Comparison of ENCODE assay signal across 21 cellular contexts in the genomic region with DNA sequence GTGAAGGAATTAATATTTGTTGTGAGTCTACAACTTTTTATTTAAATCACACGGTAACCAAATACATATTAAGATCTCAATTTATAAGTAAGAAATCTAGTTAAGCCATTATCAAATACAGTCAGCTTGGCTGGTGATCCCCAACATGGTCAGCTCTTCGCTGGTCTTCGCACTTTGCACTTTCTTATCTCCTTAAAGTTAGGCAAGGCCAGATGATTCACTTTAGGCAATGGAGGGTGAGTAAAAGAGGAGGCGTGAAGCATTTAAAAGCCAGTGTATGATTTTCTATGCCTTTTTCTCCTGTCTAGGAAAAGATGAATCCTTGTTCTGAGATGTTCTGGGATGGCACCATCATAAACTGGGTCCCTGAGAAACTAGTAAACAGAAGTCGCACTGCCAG.
DNase-seq lines count a peak whose midpoint lies in the region; ATAC-seq, FAIRE-seq and TF ChIP-seq lines count a peak whose summit lies in the region.
"Had no signal": no experiment of that assay in that cellular context is flagged by ENCODE, and none has a peak within 500 bp of the region (broad histone marks: within the 10 kb centered on the region; RNA-seq: fewer than 3 reads in every experiment).

No MANE protein-coding gene starts in this region.

- ATAC-seq in naive thymus-derived CD4-positive, alpha-beta T cell: no peak
- ATAC-seq: A549 had no signal

- H3K4me3 Mint-ChIP-seq in astrocyte (ENCODE audit: unreplicated experiment): no peak overlapping the region
- H3K4me3 Mint-ChIP-seq in type B pancreatic cell: no peak overlapping the region
- no peak overlapping the region for H3K4me3 Mint-ChIP-seq in naive thymus-derived CD4-positive, alpha-beta T cell
- no peak overlapping the region for H3K4me3 Mint-ChIP-seq in nephron progenitor cell
- H3K4me3 Mint-ChIP-seq: CD4-positive, alpha-beta T cell had no signal

- H3K4me2 ChIP-seq in astrocyte (ENCODE audit: low read length) (no peak overlapping the region), hepatocyte (no peak overlapping the region)
- H3K4me2 ChIP-seq: A549; BLaER1 treated with 17β-estradiol and CSF1 and Interleukin-3, amounts not matched to agents 10 nM and 100 nM had no signal

- intact Hi-C loops in naive thymus-derived CD4-positive, alpha-beta T cell (cut with micrococcal nuclease): no loop called here

- H3K9me3 Mint-ChIP-seq in astrocyte (ENCODE audit: unreplicated experiment) (no peaks in the 10 kb centered on the region), type B pancreatic cell (peaks cover 4% of the 10 kb centered on the region), nephron progenitor cell (no peaks in the 10 kb centered on the region)
- H3K9me3 Mint-ChIP-seq in naive thymus-derived CD4-positive, alpha-beta T cell: peaks cover 0 to 15% (median 2%) of the 10 kb centered on the region in 11 donors

- H3K4me1 Mint-ChIP-seq in astrocyte (ENCODE audit: low read depth, unreplicated experiment) (peaks cover 9% of the 10 kb centered on the region), type B pancreatic cell (ENCODE audit: unreplicated experiment) (peaks cover 8% of the 10 kb centered on the region), nephron progenitor cell (no peaks in the 10 kb centered on the region)
- no peaks in the 10 kb centered on the region for H3K4me1 Mint-ChIP-seq in naive thymus-derived CD4-positive, alpha-beta T cell

- H3K9me2 ChIP-seq in hepatocyte (replicated peaks; ENCODE audit: insufficient read depth): no peaks in the 10 kb centered on the region

- POLR2A ChIA-PET in naive thymus-derived CD4-positive, alpha-beta T cell (lab: Charles Lee): no interaction called here

- FAIRE-seq in astrocyte (lab: Jason Lieb, UNC): no peak
- FAIRE-seq: A549, G401.6 had no signal

- H3K27ac Mint-ChIP-seq in astrocyte (ENCODE audit: unreplicated experiment) (no peak overlapping the region), type B pancreatic cell (no peak overlapping the region), nephron progenitor cell (no peak overlapping the region)
- H3K27ac Mint-ChIP-seq in naive thymus-derived CD4-positive, alpha-beta T cell: no peak overlapping the region
- H3K27ac Mint-ChIP-seq: CD4-positive, alpha-beta T cell had no signal

- H3K27me3 ChIP-seq in astrocyte (ENCODE audit: insufficient read depth, low read length): no peaks in the 10 kb centered on the region
- H3K27me3 ChIP-seq in hepatocyte: no peaks in the 10 kb centered on the region
- no peaks in the 10 kb centered on the region for H3K27me3 ChIP-seq in naive thymus-derived CD4-positive, alpha-beta T cell (ENCODE audit: control insufficient read depth in 2 of 2, insufficient read depth in 2 of 2, low read length in 2 of 2)
- H3K27me3 ChIP-seq: BLaER1 treated with 17β-estradiol and CSF1 and Interleukin-3, amounts not matched to agents 10 nM and 100 nM had no signal

- H3K9ac ChIP-seq in astrocyte (ENCODE audit: low read length): no peak overlapping the region
- H3K9ac ChIP-seq: BLaER1 treated with 17β-estradiol and CSF1 and Interleukin-3, amounts not matched to agents 10 nM and 100 nM had no signal

- H4K20me1 ChIP-seq in astrocyte (ENCODE audit: insufficient read depth, low read length) (no peaks in the 10 kb centered on the region), hepatocyte (ENCODE audit: insufficient read depth, poor library complexity, severe bottlenecking) (no peaks in the 10 kb centered on the region)
- H4K20me1 ChIP-seq: BLaER1 treated with 17β-estradiol and CSF1 and Interleukin-3, amounts not matched to agents 10 nM and 100 nM had no signal

- H3K4me3 ChIP-seq in astrocyte (ENCODE audit: insufficient read depth, low read depth, low read length) (no peak overlapping the region), hepatocyte (no peak overlapping the region)
- no peak overlapping the region for H3K4me3 ChIP-seq in naive thymus-derived CD4-positive, alpha-beta T cell (ENCODE audit: low read length)
- H3K4me3 ChIP-seq: A549; BLaER1 treated with 17β-estradiol and CSF1 and Interleukin-3, amounts not matched to agents 10 nM and 100 nM had no signal

- H3K79me2 ChIP-seq in astrocyte (ENCODE audit: insufficient read depth, low read length) (no peaks in the 10 kb centered on the region), hepatocyte (no peaks in the 10 kb centered on the region)

- WGBS in hepatocyte (ENCODE audit: low lambda C conversion rate, missing lambda C conversion rate): 74% methylated on average over 5 of the region's 5 CpGs

- H3K36me3 ChIP-seq in astrocyte (ENCODE audit: insufficient read depth, low read length): no peaks in the 10 kb centered on the region
- no peaks in the 10 kb centered on the region for H3K36me3 ChIP-seq in hepatocyte (replicated peaks; ENCODE audit: insufficient read depth, low read depth)
- H3K36me3 ChIP-seq in naive thymus-derived CD4-positive, alpha-beta T cell (ENCODE audit: control insufficient read depth in 2 of 3, insufficient read depth in 3 of 3, low read length in 3 of 3): no peaks in the 10 kb centered on the region
- H3K36me3 ChIP-seq: BLaER1 treated with 17β-estradiol and CSF1 and Interleukin-3, amounts not matched to agents 10 nM and 100 nM had no signal

- CTCF ChIA-PET in naive thymus-derived CD4-positive, alpha-beta T cell (lab: Charles Lee): no interaction called here

- H3K4me1 ChIP-seq in astrocyte (ENCODE audit: insufficient read depth, low read length) (peaks cover 9% of the 10 kb centered on the region), hepatocyte (ENCODE audit: insufficient read depth) (peaks cover 10% of the 10 kb centered on the region)
- H3K4me1 ChIP-seq in naive thymus-derived CD4-positive, alpha-beta T cell (ENCODE audit: control insufficient read depth in 2 of 2, insufficient read depth in 2 of 2, low read length in 2 of 2): no peaks in the 10 kb centered on the region
- H3K4me1 ChIP-seq: A549; BLaER1 treated with 17β-estradiol and CSF1 and Interleukin-3, amounts not matched to agents 10 nM and 100 nM had no signal

- H3K9me3 ChIP-seq in astrocyte (ENCODE audit: insufficient read depth, low read depth, low read length) (no peaks in the 10 kb centered on the region), hepatocyte (ENCODE audit: low read depth) (no peaks in the 10 kb centered on the region)
- no peaks in the 10 kb centered on the region for H3K9me3 ChIP-seq in naive thymus-derived CD4-positive, alpha-beta T cell (ENCODE audit: control insufficient read depth in 2 of 3, low read length in 3 of 3)
- H3K9me3 ChIP-seq: A549; BLaER1 treated with 17β-estradiol and CSF1 and Interleukin-3, amounts not matched to agents 10 nM and 100 nM had no signal

- DNase-seq in M059J (ENCODE audit: low read depth) (peak; percentile 3), astrocyte (ENCODE audit: low read depth) (peak; percentile 54), hepatocyte (ENCODE audit: low spot score) (peak; percentile 34), type B pancreatic cell (ENCODE audit: extremely low spot score, unreplicated experiment) (no peak), NCI-H1417 (lab: John Stamatoyannopoulos, UW) (no peak), nephron progenitor cell (no peak)
- DNase-seq in naive thymus-derived CD4-positive, alpha-beta T cell: no peak
- DNase-seq: AML-193; CD4-positive, alpha-beta T cell; DMS53; GOT3; NCI-H1105; NCI-H146; NCI-H2029; NCI-H446 treated with DMSO at 0.1 percent for 48 hours; NCI-H526 treated with DMSO at 0.1 percent for 48 hours; SHP77 had no signal

- TF ChIP-seq CTCF in astrocyte (IDR thresholded peaks at IDR 0.05; ENCODE audit: insufficient read depth, low read depth, low read length) (no peak), hepatocyte (IDR thresholded peaks at IDR 0.05; ENCODE audit: poor library complexity) (no peak), type B pancreatic cell (conservative IDR thresholded peaks at IDR 0.05) (no peak), nephron progenitor cell (IDR thresholded peaks at IDR 0.05) (no peak)

- no peaks in the 10 kb centered on the region for H3K27me3 Mint-ChIP-seq in astrocyte (ENCODE audit: low read depth, unreplicated experiment)
- H3K27me3 Mint-ChIP-seq in type B pancreatic cell: no peaks in the 10 kb centered on the region
- no peaks in the 10 kb centered on the region for H3K27me3 Mint-ChIP-seq in naive thymus-derived CD4-positive, alpha-beta T cell
- H3K27me3 Mint-ChIP-seq in nephron progenitor cell (ENCODE audit: low read depth, poor library complexity): no peaks in the 10 kb centered on the region
- H3K27me3 Mint-ChIP-seq: CD4-positive, alpha-beta T cell had no signal

- H2AFZ ChIP-seq in astrocyte (ENCODE audit: low read depth, low read length): no peak overlapping the region
- no peak overlapping the region for H2AFZ ChIP-seq in hepatocyte

- H3K27ac ChIP-seq in astrocyte (ENCODE audit: low read depth, low read length): no peak overlapping the region
- no peak overlapping the region for H3K27ac ChIP-seq in hepatocyte
- H3K27ac ChIP-seq in naive thymus-derived CD4-positive, alpha-beta T cell (ENCODE audit: low read depth, low read length): no peak overlapping the region
- H3K27ac ChIP-seq: A549; BLaER1 treated with 17β-estradiol and CSF1 and Interleukin-3, amounts not matched to agents 10 nM and 100 nM; RWPE1 had no signal

- H3K36me3 Mint-ChIP-seq in astrocyte (ENCODE audit: low read depth, unreplicated experiment): no peaks in the 10 kb centered on the region
- no peaks in the 10 kb centered on the region for H3K36me3 Mint-ChIP-seq in type B pancreatic cell
- peaks cover 0 to 3% (median 0%) of the 10 kb centered on the region in 5 donors for H3K36me3 Mint-ChIP-seq in naive thymus-derived CD4-positive, alpha-beta T cell
- H3K36me3 Mint-ChIP-seq in nephron progenitor cell (ENCODE audit: low read depth): no peaks in the 10 kb centered on the region

Comparison
In these comparisons a context has a peak if more than half of its experiments do, and no peak if none do; other contexts are left out.
1. DNase-seq: peak in M059J (single experiment), astrocyte (single experiment) and hepatocyte (single experiment); none in type B pancreatic cell (single experiment), naive thymus-derived CD4-positive, alpha-beta T cell (0 of 9), NCI-H1417 (0 of 3) and nephron progenitor cell (single experiment).